ENCODE assay signal across 34 cellular contexts in genomic region chr2:83273322-83273721, GRCh38.
"Had no signal": no experiment of that assay in that cellular context is flagged by ENCODE, and none has a peak within 500 bp of the region (broad histone marks: within the 10 kb centered on the region; RNA-seq: fewer than 3 reads in every experiment).

No MANE protein-coding gene starts in this region.

- H3K4me3 ChIP-seq: MG63 had no signal

- H3K9me3 ChIP-seq: MG63 had no signal

- H3K36me3 ChIP-seq: MG63 had no signal

- H3K27me3 ChIP-seq: MG63 had no signal

- DNase-seq: Karpas-422, Kasumi-1, MG63, MM.1S, MV-4-11, NCI-H1048, NCI-H1092, NCI-H1092 treated with DMSO at 0.1 percent for 48 hours, NCI-H1105, NCI-H1105 treated with DMSO at 0.1 percent for 48 hours, NCI-H1417, NCI-H1417 treated with DMSO at 0.1 percent for 48 hours, NCI-H1436, NCI-H1436 treated with DMSO at 0.1 percent for 48 hours, NCI-H146, NCI-H1694, NCI-H1694 treated with DMSO at 0.1 percent for 48 hours, NCI-H187, NCI-H187 treated with DMSO at 0.1 percent for 48 hours, NCI-H1930, NCI-H2029, NCI-H2029 treated with DMSO at 0.1 percent for 48 hours, NCI-H2081, NCI-H2081 treated with DMSO at 0.1 percent for 48 hours, NCI-H2107, NCI-H2171, NCI-H2171 treated with DMSO at 0.1 percent for 48 hours, NCI-H2227 treated with DMSO at 0.1 percent for 48 hours, NCI-H226, NCI-H345, NCI-H446, NCI-H446 treated with DMSO at 0.1 percent for 48 hours, NCI-H510A, NCI-H510A treated with DMSO at 0.1 percent for 48 hours had no signal
